Comparison of ENCODE assay signal across 10 cellular contexts in the genomic region with DNA sequence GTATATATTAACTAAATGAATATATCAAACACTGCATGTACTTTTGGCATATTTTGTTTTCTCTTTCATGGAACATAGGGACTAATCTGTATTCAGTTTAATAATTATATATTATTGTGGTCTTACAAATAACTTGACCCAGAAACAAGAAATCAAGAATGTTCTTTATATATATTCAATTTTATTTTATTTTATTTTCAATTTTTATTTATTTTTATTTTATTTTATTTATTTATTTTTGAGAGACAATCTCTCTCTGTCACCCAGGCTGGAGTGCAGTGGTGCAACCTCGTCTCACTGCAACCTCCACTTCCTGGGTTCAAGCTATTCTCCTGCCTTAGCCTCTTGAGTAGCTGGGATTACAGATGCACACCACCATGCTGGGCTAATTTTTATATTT.
"Had no signal": no experiment of that assay in that cellular context is flagged by ENCODE, and none has a peak within 500 bp of the region (broad histone marks: within the 10 kb centered on the region; RNA-seq: fewer than 3 reads in every experiment).

No MANE protein-coding gene starts in this region.

- DNase-seq: GM23248, GOT3, H7, H9, HFFc6 had no signal

- H3K4me3 Mint-ChIP-seq: GM23338, H9, HFFc6 had no signal

- H3K4me1 ChIP-seq: HAP-1 had no signal

- H3K36me3 ChIP-seq: HAP-1 had no signal

- H3K27ac Mint-ChIP-seq: GM23338, H9, HFFc6 had no signal

- H3K9me3 ChIP-seq: HAP-1 had no signal

- H3K4me1 Mint-ChIP-seq: GM23338 had no signal

- ATAC-seq: GM23338, HCT116 had no signal

- FAIRE-seq: H1, H54 had no signal

- H3K27ac ChIP-seq: GM23248 had no signal

- H3K4me3 ChIP-seq: GM23248, GM23338, HAP-1 had no signal
